In the genomic region with DNA sequence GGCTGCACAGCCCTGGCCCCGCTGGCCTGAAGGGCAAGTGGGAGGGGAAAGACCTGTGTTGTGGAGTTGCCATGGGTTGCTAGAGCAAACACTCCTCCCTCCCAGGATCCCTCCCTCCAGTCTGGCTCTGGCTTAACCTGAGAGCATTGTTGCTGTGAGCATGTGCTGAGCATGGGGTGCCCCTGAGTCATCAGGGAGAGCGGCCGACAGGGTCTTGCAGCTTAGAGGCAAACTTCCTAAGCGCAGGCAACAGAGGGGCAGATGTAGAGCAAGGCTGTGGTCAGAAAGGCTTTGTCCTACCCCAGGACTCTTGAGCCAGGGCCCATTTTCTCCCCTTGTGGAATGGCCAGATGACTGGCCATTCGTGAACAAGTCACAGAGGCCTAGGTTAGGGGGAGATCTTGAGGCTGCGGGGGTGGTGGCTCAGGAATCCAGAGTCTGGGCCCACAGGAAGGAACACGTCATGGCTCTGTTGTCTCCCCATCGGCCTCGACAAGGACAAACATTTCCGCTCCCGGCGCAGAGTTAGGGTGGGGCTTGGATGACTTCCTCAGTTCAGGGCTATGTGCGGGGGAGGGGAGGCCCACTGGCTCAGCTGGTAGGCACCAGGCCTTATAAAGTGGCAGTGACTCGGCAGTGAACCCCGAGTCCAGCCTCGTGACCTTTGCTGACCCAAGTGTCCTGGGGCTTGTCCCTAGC, we compare ENCODE assay signal across 1 cellular context.
A peak's percentile ranks its signal among the peaks of the same experiment; 100 is the strongest.
TF ChIP-seq lines count a peak whose summit lies in the region.

No MANE protein-coding gene starts in this region.

TF ChIP-seq in HepG2, 621 proteins besides CTCF, POLR2A, EP300 and RAD21 (continued from another document and continues in another):
- TF ChIP-seq, protein P1, sequence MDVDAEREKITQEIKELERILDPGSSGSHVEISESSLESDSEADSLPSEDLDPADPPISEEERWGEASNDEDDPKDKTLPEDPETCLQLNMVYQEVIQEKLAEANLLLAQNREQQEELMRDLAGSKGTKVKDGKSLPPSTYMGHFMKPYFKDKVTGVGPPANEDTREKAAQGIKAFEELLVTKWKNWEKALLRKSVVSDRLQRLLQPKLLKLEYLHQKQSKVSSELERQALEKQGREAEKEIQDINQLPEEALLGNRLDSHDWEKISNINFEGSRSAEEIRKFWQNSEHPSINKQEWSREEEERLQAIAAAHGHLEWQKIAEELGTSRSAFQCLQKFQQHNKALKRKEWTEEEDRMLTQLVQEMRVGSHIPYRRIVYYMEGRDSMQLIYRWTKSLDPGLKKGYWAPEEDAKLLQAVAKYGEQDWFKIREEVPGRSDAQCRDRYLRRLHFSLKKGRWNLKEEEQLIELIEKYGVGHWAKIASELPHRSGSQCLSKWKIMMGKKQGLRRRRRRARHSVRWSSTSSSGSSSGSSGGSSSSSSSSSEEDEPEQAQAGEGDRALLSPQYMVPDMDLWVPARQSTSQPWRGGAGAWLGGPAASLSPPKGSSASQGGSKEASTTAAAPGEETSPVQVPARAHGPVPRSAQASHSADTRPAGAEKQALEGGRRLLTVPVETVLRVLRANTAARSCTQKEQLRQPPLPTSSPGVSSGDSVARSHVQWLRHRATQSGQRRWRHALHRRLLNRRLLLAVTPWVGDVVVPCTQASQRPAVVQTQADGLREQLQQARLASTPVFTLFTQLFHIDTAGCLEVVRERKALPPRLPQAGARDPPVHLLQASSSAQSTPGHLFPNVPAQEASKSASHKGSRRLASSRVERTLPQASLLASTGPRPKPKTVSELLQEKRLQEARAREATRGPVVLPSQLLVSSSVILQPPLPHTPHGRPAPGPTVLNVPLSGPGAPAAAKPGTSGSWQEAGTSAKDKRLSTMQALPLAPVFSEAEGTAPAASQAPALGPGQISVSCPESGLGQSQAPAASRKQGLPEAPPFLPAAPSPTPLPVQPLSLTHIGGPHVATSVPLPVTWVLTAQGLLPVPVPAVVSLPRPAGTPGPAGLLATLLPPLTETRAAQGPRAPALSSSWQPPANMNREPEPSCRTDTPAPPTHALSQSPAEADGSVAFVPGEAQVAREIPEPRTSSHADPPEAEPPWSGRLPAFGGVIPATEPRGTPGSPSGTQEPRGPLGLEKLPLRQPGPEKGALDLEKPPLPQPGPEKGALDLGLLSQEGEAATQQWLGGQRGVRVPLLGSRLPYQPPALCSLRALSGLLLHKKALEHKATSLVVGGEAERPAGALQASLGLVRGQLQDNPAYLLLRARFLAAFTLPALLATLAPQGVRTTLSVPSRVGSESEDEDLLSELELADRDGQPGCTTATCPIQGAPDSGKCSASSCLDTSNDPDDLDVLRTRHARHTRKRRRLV (CRISPR knock-in tag; IDR thresholded peaks at IDR 0.05) = no peak; the same call in 1 of the 2 replicates
- TF ChIP-seq RFX5 (IDR thresholded peaks at IDR 0.05; ENCODE audit: low read depth, low read length) = peak; percentile 76; the same call in 1 of the 2 replicates
- no peak; the same call in none of the 2 replicates for TF ChIP-seq RXRA (CRISPR knock-in tag; IDR thresholded peaks at IDR 0.05)
- peak; percentile 79 for TF ChIP-seq HNF4A (CRISPR knock-in tag; IDR thresholded peaks at IDR 0.05)
- TF ChIP-seq, protein P2, sequence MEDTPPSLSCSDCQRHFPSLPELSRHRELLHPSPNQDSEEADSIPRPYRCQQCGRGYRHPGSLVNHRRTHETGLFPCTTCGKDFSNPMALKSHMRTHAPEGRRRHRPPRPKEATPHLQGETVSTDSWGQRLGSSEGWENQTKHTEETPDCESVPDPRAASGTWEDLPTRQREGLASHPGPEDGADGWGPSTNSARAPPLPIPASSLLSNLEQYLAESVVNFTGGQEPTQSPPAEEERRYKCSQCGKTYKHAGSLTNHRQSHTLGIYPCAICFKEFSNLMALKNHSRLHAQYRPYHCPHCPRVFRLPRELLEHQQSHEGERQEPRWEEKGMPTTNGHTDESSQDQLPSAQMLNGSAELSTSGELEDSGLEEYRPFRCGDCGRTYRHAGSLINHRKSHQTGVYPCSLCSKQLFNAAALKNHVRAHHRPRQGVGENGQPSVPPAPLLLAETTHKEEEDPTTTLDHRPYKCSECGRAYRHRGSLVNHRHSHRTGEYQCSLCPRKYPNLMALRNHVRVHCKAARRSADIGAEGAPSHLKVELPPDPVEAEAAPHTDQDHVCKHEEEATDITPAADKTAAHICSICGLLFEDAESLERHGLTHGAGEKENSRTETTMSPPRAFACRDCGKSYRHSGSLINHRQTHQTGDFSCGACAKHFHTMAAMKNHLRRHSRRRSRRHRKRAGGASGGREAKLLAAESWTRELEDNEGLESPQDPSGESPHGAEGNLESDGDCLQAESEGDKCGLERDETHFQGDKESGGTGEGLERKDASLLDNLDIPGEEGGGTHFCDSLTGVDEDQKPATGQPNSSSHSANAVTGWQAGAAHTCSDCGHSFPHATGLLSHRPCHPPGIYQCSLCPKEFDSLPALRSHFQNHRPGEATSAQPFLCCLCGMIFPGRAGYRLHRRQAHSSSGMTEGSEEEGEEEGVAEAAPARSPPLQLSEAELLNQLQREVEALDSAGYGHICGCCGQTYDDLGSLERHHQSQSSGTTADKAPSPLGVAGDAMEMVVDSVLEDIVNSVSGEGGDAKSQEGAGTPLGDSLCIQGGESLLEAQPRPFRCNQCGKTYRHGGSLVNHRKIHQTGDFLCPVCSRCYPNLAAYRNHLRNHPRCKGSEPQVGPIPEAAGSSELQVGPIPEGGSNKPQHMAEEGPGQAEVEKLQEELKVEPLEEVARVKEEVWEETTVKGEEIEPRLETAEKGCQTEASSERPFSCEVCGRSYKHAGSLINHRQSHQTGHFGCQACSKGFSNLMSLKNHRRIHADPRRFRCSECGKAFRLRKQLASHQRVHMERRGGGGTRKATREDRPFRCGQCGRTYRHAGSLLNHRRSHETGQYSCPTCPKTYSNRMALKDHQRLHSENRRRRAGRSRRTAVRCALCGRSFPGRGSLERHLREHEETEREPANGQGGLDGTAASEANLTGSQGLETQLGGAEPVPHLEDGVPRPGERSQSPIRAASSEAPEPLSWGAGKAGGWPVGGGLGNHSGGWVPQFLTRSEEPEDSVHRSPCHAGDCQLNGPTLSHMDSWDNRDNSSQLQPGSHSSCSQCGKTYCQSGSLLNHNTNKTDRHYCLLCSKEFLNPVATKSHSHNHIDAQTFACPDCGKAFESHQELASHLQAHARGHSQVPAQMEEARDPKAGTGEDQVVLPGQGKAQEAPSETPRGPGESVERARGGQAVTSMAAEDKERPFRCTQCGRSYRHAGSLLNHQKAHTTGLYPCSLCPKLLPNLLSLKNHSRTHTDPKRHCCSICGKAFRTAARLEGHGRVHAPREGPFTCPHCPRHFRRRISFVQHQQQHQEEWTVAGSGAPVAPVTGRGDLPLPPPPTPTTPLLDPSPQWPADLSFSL (CRISPR knock-in tag; IDR thresholded peaks at IDR 0.05) = no peak
- no peak for TF ChIP-seq ZNF101 (CRISPR knock-in tag; IDR thresholded peaks at IDR 0.05; ENCODE audit: borderline replicate concordance, low read depth)
- TF ChIP-seq, protein P3, sequence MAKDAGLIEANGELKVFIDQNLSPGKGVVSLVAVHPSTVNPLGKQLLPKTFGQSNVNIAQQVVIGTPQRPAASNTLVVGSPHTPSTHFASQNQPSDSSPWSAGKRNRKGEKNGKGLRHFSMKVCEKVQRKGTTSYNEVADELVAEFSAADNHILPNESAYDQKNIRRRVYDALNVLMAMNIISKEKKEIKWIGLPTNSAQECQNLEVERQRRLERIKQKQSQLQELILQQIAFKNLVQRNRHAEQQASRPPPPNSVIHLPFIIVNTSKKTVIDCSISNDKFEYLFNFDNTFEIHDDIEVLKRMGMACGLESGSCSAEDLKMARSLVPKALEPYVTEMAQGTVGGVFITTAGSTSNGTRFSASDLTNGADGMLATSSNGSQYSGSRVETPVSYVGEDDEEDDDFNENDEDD (CRISPR knock-in tag; IDR thresholded peaks at IDR 0.05; ENCODE audit: borderline replicate concordance) = peak; percentile 83; the same call in 1 of the 2 replicates
- TF ChIP-seq ESRRA (CRISPR knock-in tag; IDR thresholded peaks at IDR 0.05; ENCODE audit: low read depth) = peak; percentile 85
- TF ChIP-seq ZNF780A (CRISPR knock-in tag; IDR thresholded peaks at IDR 0.05) = no peak
- TF ChIP-seq ZNF224 (CRISPR knock-in tag; IDR thresholded peaks at IDR 0.05) = no peak; the same call in 1 of the 2 replicates
- 0 out of 2 replicates have a peak, but pooled peaks have one; percentile 9 for TF ChIP-seq ZSCAN22 (CRISPR knock-in tag; IDR thresholded peaks at IDR 0.05)
- peak; percentile 59; the same call in 1 of the 2 replicates for TF ChIP-seq ZSCAN29 (CRISPR knock-in tag; conservative IDR thresholded peaks at IDR 0.05)
- TF ChIP-seq, protein P4, sequence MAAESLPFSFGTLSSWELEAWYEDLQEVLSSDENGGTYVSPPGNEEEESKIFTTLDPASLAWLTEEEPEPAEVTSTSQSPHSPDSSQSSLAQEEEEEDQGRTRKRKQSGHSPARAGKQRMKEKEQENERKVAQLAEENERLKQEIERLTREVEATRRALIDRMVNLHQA (CRISPR knock-in tag; IDR thresholded peaks at IDR 0.05) = no peak
- no peak for TF ChIP-seq ZNF180 (CRISPR knock-in tag; IDR thresholded peaks at IDR 0.05; ENCODE audit: borderline replicate concordance, low read depth)
- TF ChIP-seq ZNF792 (CRISPR knock-in tag; IDR thresholded peaks at IDR 0.05) = peak; percentile 76; the same call in 1 of the 2 replicates
- no peak for TF ChIP-seq PRMT3 (CRISPR knock-in tag; IDR thresholded peaks at IDR 0.05; ENCODE audit: borderline replicate concordance, low read depth)
- TF ChIP-seq MED1 (CRISPR knock-in tag; IDR thresholded peaks at IDR 0.05) = peak; percentile 85
- peak; percentile 45 for TF ChIP-seq FOXC1 (CRISPR knock-in tag; IDR thresholded peaks at IDR 0.05; ENCODE audit: borderline replicate concordance)
- TF ChIP-seq FOSL2 (CRISPR knock-in tag; IDR thresholded peaks at IDR 0.05) = peak; percentile 92
- peak; percentile 38; the same call in 1 of the 2 replicates for TF ChIP-seq ZMYM4 (CRISPR knock-in tag; IDR thresholded peaks at IDR 0.05)
- TF ChIP-seq ZNF446 (CRISPR knock-in tag; IDR thresholded peaks at IDR 0.05) = peak; percentile 80; the same call in 1 of the 2 replicates
- peak; percentile 75; the same call in 1 of the 2 replicates for TF ChIP-seq ZNF598 (CRISPR knock-in tag; IDR thresholded peaks at IDR 0.05; ENCODE audit: borderline replicate concordance)
- TF ChIP-seq TBL1XR1 (IDR thresholded peaks at IDR 0.05; ENCODE audit: borderline replicate concordance, low read length, partially characterized antibody) = peak; percentile 50
- no peak; the same call in 1 of the 2 replicates for TF ChIP-seq ZMYM3 (CRISPR knock-in tag; IDR thresholded peaks at IDR 0.05)
- TF ChIP-seq, protein P5, sequence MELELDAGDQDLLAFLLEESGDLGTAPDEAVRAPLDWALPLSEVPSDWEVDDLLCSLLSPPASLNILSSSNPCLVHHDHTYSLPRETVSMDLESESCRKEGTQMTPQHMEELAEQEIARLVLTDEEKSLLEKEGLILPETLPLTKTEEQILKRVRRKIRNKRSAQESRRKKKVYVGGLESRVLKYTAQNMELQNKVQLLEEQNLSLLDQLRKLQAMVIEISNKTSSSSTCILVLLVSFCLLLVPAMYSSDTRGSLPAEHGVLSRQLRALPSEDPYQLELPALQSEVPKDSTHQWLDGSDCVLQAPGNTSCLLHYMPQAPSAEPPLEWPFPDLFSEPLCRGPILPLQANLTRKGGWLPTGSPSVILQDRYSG (CRISPR knock-in tag; IDR thresholded peaks at IDR 0.05) = no peak
- no peak for TF ChIP-seq HHEX (CRISPR knock-in tag; IDR thresholded peaks at IDR 0.05)
- TF ChIP-seq KDM2A (CRISPR knock-in tag; IDR thresholded peaks at IDR 0.05; ENCODE audit: borderline replicate concordance, low read depth) = no peak; the same call in 1 of the 2 replicates
- no peak for TF ChIP-seq KDM3A (CRISPR knock-in tag; IDR thresholded peaks at IDR 0.05; ENCODE audit: low read depth)
- TF ChIP-seq CREM (IDR thresholded peaks at IDR 0.05) = peak; percentile 76
- no peak for TF ChIP-seq CREM (CRISPR knock-in tag; IDR thresholded peaks at IDR 0.05)
- TF ChIP-seq BHLHE40 (IDR thresholded peaks at IDR 0.05; ENCODE audit: low read length) = peak; percentile 68
- no peak for TF ChIP-seq ZSCAN30 (CRISPR knock-in tag; IDR thresholded peaks at IDR 0.05)
- TF ChIP-seq ZNF747 (CRISPR knock-in tag; IDR thresholded peaks at IDR 0.05; ENCODE audit: borderline replicate concordance) = peak; percentile 77; the same call in 1 of the 2 replicates
- TF ChIP-seq, protein P6, sequence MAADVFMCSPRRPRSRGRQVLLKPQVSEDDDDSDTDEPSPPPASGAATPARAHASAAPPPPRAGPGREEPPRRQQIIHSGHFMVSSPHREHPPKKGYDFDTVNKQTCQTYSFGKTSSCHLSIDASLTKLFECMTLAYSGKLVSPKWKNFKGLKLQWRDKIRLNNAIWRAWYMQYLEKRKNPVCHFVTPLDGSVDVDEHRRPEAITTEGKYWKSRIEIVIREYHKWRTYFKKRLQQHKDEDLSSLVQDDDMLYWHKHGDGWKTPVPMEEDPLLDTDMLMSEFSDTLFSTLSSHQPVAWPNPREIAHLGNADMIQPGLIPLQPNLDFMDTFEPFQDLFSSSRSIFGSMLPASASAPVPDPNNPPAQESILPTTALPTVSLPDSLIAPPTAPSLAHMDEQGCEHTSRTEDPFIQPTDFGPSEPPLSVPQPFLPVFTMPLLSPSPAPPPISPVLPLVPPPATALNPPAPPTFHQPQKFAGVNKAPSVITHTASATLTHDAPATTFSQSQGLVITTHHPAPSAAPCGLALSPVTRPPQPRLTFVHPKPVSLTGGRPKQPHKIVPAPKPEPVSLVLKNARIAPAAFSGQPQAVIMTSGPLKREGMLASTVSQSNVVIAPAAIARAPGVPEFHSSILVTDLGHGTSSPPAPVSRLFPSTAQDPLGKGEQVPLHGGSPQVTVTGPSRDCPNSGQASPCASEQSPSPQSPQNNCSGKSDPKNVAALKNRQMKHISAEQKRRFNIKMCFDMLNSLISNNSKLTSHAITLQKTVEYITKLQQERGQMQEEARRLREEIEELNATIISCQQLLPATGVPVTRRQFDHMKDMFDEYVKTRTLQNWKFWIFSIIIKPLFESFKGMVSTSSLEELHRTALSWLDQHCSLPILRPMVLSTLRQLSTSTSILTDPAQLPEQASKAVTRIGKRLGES (CRISPR knock-in tag; IDR thresholded peaks at IDR 0.05; ENCODE audit: borderline replicate concordance) = no peak
- TF ChIP-seq, protein P7, sequence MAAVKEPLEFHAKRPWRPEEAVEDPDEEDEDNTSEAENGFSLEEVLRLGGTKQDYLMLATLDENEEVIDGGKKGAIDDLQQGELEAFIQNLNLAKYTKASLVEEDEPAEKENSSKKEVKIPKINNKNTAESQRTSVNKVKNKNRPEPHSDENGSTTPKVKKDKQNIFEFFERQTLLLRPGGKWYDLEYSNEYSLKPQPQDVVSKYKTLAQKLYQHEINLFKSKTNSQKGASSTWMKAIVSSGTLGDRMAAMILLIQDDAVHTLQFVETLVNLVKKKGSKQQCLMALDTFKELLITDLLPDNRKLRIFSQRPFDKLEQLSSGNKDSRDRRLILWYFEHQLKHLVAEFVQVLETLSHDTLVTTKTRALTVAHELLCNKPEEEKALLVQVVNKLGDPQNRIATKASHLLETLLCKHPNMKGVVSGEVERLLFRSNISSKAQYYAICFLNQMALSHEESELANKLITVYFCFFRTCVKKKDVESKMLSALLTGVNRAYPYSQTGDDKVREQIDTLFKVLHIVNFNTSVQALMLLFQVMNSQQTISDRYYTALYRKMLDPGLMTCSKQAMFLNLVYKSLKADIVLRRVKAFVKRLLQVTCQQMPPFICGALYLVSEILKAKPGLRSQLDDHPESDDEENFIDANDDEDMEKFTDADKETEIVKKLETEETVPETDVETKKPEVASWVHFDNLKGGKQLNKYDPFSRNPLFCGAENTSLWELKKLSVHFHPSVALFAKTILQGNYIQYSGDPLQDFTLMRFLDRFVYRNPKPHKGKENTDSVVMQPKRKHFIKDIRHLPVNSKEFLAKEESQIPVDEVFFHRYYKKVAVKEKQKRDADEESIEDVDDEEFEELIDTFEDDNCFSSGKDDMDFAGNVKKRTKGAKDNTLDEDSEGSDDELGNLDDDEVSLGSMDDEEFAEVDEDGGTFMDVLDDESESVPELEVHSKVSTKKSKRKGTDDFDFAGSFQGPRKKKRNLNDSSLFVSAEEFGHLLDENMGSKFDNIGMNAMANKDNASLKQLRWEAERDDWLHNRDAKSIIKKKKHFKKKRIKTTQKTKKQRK (IDR thresholded peaks at IDR 0.05; ENCODE audit: low read length) = no peak
- TF ChIP-seq CREB1 (IDR thresholded peaks at IDR 0.05) = peak; percentile 68
- TF ChIP-seq CREB1 (CRISPR knock-in tag; IDR thresholded peaks at IDR 0.05) = no peak
- TF ChIP-seq MLLT10 (CRISPR knock-in tag; IDR thresholded peaks at IDR 0.05) = no peak
